25 cellular contexts compared by ENCODE assay signal in the genomic region with DNA sequence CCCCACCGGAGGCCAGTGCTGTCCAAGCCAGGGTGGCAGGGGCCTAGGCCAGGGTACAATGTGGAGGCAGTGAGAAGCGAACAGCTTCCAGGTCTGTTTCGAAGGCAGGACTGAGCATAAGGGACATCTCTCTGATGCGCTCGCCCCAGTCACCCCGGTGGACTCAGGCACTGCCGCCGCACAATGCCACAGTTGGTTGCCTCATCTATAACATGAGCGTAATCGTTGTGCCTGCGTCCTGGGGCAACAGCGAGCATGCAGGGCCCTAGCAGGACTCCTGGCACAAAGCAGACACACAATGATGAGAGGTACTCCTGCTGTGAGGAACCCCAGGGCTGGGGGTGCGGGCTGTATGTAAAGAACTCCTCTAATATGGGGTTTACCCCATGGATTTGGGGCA. TPM values are rescaled to one million over a fixed set of nuclear protein-coding genes. Genes with fewer than 3 reads are reported as not detected.
A peak's percentile ranks its signal among the peaks of the same experiment; 100 is the strongest.
DNase-seq lines count a peak whose midpoint lies in the region; ATAC-seq and TF ChIP-seq lines count a peak whose summit lies in the region.
"Had no signal": no experiment of that assay in that cellular context is flagged by ENCODE, and none has a peak within 500 bp of the region (broad histone marks: within the 10 kb centered on the region; RNA-seq: fewer than 3 reads in every experiment).

No MANE protein-coding gene starts in this region.

- no peak overlapping the region for H3K4me3 ChIP-seq in SK-N-SH (ENCODE audit: low read depth in 2 of 2, low read length in 1 of 2)
- H3K4me3 ChIP-seq in WERI-Rb-1 (ENCODE audit: low read depth, low read length): no peak overlapping the region
- no peak overlapping the region for H3K4me3 ChIP-seq in tibial artery
- H3K4me3 ChIP-seq in transverse colon: no peak overlapping the region
- H3K4me3 ChIP-seq: GM12878, PC-9, SK-N-MC had no signal

- H3K79me2 ChIP-seq in SK-N-SH (ENCODE audit: insufficient read depth): peaks cover 95% of the 10 kb centered on the region

- H3K9me2 ChIP-seq in SK-N-SH: no peaks in the 10 kb centered on the region

- no peak for ATAC-seq in SK-N-SH treated with all-trans-retinoic acid at 6 μM for 48 hours
- ATAC-seq: GM12878 had no signal

- 99% methylated on average over 13 of the region's 13 CpGs for WGBS in SK-N-SH (ENCODE audit: low lambda C conversion rate)
- WGBS in transverse colon (ENCODE audit: low coverage in 1 of 2), 2 donors: 97% methylated on average over 13 of the region's 13 CpGs; no CpG with 5 or more reads in 1 of the 2 donors

- DNase-seq in SK-N-SH: no peak
- DNase-seq in WERI-Rb-1: no peak
- DNase-seq in neural crest cell (ENCODE audit: low read depth, low spot score): no peak
- DNase-seq in tibial artery: peak in 1 of 2 donors; percentile 59
- no peak for DNase-seq in transverse colon
- DNase-seq in dedifferentiated amniotic fluid mesenchymal stem cell (ENCODE audit: extremely low spot score): no peak
- no peak for DNase-seq in ACHN
- DNase-seq: BE2C; CD8-positive, alpha-beta memory T cell; DMS 273 treated with DMSO at 0.1 percent for 48 hours; DMS79; GDM1; H7; KG1; MM.1S; NCI-H2029; NCI-H446; NCI-H524 treated with DMSO at 0.1 percent for 48 hours; PC-9; SHP77 treated with DMSO at 0.1 percent for 48 hours had no signal

- POLR2A ChIA-PET in SK-N-SH (lab: Yijun Ruan, JAX): no interaction called here

- H3K27me3 Mint-ChIP-seq in neural crest cell (ENCODE audit: low read depth): peaks cover 8% of the 10 kb centered on the region

- H3K9me3 ChIP-seq in SK-N-SH (no peaks in the 10 kb centered on the region), WERI-Rb-1 (ENCODE audit: severe bottlenecking) (peaks cover 13% of the 10 kb centered on the region), tibial artery (no peaks in the 10 kb centered on the region), transverse colon (no peaks in the 10 kb centered on the region)
- H3K9me3 ChIP-seq: BE2C had no signal

- TF ChIP-seq CTCF in SK-N-SH (IDR thresholded peaks at IDR 0.05) (no peak), WERI-Rb-1 (IDR thresholded peaks at IDR 0.05; ENCODE audit: low read depth, low read length) (no peak), neural crest cell (conservative IDR thresholded peaks at IDR 0.05) (no peak), tibial artery (IDR thresholded peaks at IDR 0.05) (no peak), transverse colon (IDR thresholded peaks at IDR 0.05) (no peak)

- H3K4me2 ChIP-seq in SK-N-SH: peak overlapping the region; percentile 59; the same call in 1 of the 2 replicates
- H3K4me2 ChIP-seq: PC-9 had no signal

- H3K27me3 ChIP-seq in SK-N-SH (ENCODE audit: insufficient read depth) (no peaks in the 10 kb centered on the region), WERI-Rb-1 (ENCODE audit: insufficient read depth, low read depth, severe bottlenecking) (no peaks in the 10 kb centered on the region), tibial artery (no peaks in the 10 kb centered on the region), transverse colon (no peaks in the 10 kb centered on the region)
- H3K27me3 ChIP-seq: BE2C had no signal

- H3F3A ChIP-seq in SK-N-SH (replicated peaks; ENCODE audit: insufficient read depth): no peaks in the 10 kb centered on the region

- TF ChIP-seq RAD21 in SK-N-SH (IDR thresholded peaks at IDR 0.05; ENCODE audit: low read length): no peak

- no peak overlapping the region for H3K9ac ChIP-seq in SK-N-SH

- H3K4me1 ChIP-seq in SK-N-SH (ENCODE audit: control insufficient read depth in 1 of 2, insufficient read depth in 2 of 2, low read depth in 1 of 2, low read length in 1 of 2) (peaks cover 7 to 30% of the 10 kb centered on the region in 2 experiments; a peak in 3 of 4 replicates), tibial artery (peaks cover 0 to 98% (median 50%) of the 10 kb centered on the region in 4 donors), transverse colon (peaks cover 0 to 4% (median 0%) of the 10 kb centered on the region in 4 donors)
- H3K4me1 ChIP-seq: BE2C had no signal

- H4K20me1 ChIP-seq in SK-N-SH (ENCODE audit: insufficient read depth): peaks cover 20% of the 10 kb centered on the region; the same call in 1 of the 2 replicates

- peaks cover under 1 to 11% of the 10 kb centered on the region in 2 experiments for H3K36me3 ChIP-seq in SK-N-SH (replicated peaks in 1 of 2; ENCODE audit: control insufficient read depth in 1 of 2, insufficient read depth in 2 of 2, low read length in 1 of 2)
- H3K36me3 ChIP-seq in WERI-Rb-1: no peaks in the 10 kb centered on the region
- H3K36me3 ChIP-seq in tibial artery: no peaks in the 10 kb centered on the region
- H3K36me3 ChIP-seq in transverse colon: no peaks in the 10 kb centered on the region
- H3K36me3 ChIP-seq: BE2C had no signal

- peak overlapping the region; percentile 93 for H3K27ac Mint-ChIP-seq in neural crest cell (ENCODE audit: unreplicated experiment)
- H3K27ac Mint-ChIP-seq: CD8-positive, alpha-beta memory T cell had no signal

- CTCF ChIA-PET in SK-N-SH (lab: Yijun Ruan, JAX): interaction anchor here (1.1 to 4.6 kb wide), 2 partner anchors 12 to 14 kb away, joined by 3 to 24 read pairs; no protein-coding TSS in a partner anchor

- peak overlapping the region in 1 of 2 experiments; percentile 74; a peak in 2 of 4 replicates for H3K27ac ChIP-seq in SK-N-SH (ENCODE audit: low read depth in 2 of 2, low read length in 1 of 2)
- peak overlapping the region; percentile 70; the same call in 1 of the 2 replicates for H3K27ac ChIP-seq in WERI-Rb-1
- peak overlapping the region; percentile 77 to 89 for H3K27ac ChIP-seq in tibial artery
- no peak overlapping the region for H3K27ac ChIP-seq in transverse colon
- H3K27ac ChIP-seq: 22Rv1, PC-9, SK-N-MC had no signal

- H3K4me1 Mint-ChIP-seq in neural crest cell: peaks cover 7% of the 10 kb centered on the region
- H3K4me1 Mint-ChIP-seq: CD8-positive, alpha-beta memory T cell had no signal

- intact Hi-C loops in tibial artery (cut with DNase I; ENCODE audit: low total_unique reads) (no loop called here), transverse colon (cut with DNase I; ENCODE audit: low total_unique reads) (no loop called here)

- no peak for TF ChIP-seq POLR2A in transverse colon (IDR thresholded peaks at IDR 0.05)

- no peaks in the 10 kb centered on the region for H3K9me3 Mint-ChIP-seq in neural crest cell
- H3K9me3 Mint-ChIP-seq: CD14-positive monocyte; CD8-positive, alpha-beta memory T cell had no signal

- H3K4me3 Mint-ChIP-seq in neural crest cell: no peak overlapping the region
- H3K4me3 Mint-ChIP-seq: CD14-positive monocyte had no signal

- TF ChIP-seq EP300 in SK-N-SH (IDR thresholded peaks at IDR 0.05; ENCODE audit: borderline replicate concordance in 1 of 2, low read depth in 1 of 2, low read length in 1 of 2) (no peak), transverse colon (IDR thresholded peaks at IDR 0.05; ENCODE audit: low read depth) (no peak)

- no peaks in the 10 kb centered on the region for H3K36me3 Mint-ChIP-seq in neural crest cell (ENCODE audit: low read depth)
- H3K36me3 Mint-ChIP-seq: CD14-positive monocyte; CD8-positive, alpha-beta memory T cell had no signal

- H2AFZ ChIP-seq in SK-N-SH (ENCODE audit: low read depth): no peak overlapping the region
- H2AFZ ChIP-seq: PC-9 had no signal

- in situ Hi-C loops in transverse colon (cut with MboI; ENCODE audit: low pct_ligation_motif_present in 1 of 4, low pct_unique_long_range_greater_than_20kb in 1 of 4, low sequenced_read_pairs in 3 of 4) (no loop called here), ACHN (cut with HindIII; ENCODE audit: low pct_ligation_motif_present, low pct_unique_long_range_greater_than_20kb, low sequenced_read_pairs) (no loop called here)

TF ChIP-seq in SK-N-SH, 30 proteins besides CTCF, POLR2A, EP300 and RAD21:
- TF ChIP-seq RCOR1 (IDR thresholded peaks at IDR 0.05; ENCODE audit: low read length) (no peak), NRF1 (IDR thresholded peaks at IDR 0.05; ENCODE audit: low read depth, low read length) (no peak)

TF ChIP-seq in SK-N-SH treated with all-trans-retinoic acid at 6 μM for 48 hours, 23 proteins besides CTCF, POLR2A, EP300 and RAD21:
- TF ChIP-seq, protein P1, sequence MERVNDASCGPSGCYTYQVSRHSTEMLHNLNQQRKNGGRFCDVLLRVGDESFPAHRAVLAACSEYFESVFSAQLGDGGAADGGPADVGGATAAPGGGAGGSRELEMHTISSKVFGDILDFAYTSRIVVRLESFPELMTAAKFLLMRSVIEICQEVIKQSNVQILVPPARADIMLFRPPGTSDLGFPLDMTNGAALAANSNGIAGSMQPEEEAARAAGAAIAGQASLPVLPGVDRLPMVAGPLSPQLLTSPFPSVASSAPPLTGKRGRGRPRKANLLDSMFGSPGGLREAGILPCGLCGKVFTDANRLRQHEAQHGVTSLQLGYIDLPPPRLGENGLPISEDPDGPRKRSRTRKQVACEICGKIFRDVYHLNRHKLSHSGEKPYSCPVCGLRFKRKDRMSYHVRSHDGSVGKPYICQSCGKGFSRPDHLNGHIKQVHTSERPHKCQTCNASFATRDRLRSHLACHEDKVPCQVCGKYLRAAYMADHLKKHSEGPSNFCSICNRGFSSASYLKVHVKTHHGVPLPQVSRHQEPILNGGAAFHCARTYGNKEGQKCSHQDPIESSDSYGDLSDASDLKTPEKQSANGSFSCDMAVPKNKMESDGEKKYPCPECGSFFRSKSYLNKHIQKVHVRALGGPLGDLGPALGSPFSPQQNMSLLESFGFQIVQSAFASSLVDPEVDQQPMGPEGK (CRISPR knock-in tag; IDR thresholded peaks at IDR 0.05; ENCODE audit: borderline replicate concordance): no peak
- TF ChIP-seq ZFP3 (CRISPR knock-in tag; IDR thresholded peaks at IDR 0.05): no peak
- TF ChIP-seq ISL1 (CRISPR knock-in tag; IDR thresholded peaks at IDR 0.05): no peak
- TF ChIP-seq, protein P2, sequence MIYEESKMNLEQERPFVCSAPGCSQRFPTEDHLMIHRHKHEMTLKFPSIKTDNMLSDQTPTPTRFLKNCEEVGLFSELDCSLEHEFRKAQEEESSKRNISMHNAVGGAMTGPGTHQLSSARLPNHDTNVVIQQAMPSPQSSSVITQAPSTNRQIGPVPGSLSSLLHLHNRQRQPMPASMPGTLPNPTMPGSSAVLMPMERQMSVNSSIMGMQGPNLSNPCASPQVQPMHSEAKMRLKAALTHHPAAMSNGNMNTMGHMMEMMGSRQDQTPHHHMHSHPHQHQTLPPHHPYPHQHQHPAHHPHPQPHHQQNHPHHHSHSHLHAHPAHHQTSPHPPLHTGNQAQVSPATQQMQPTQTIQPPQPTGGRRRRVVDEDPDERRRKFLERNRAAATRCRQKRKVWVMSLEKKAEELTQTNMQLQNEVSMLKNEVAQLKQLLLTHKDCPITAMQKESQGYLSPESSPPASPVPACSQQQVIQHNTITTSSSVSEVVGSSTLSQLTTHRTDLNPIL (CRISPR knock-in tag; IDR thresholded peaks at IDR 0.05; ENCODE audit: low read depth): no peak
- no peak for TF ChIP-seq PPARA (CRISPR knock-in tag; IDR thresholded peaks at IDR 0.05; ENCODE audit: borderline replicate concordance)
- no peak for TF ChIP-seq ZNF8 (CRISPR knock-in tag; IDR thresholded peaks at IDR 0.05)
- no peak for TF ChIP-seq GLIS3 (CRISPR knock-in tag; IDR thresholded peaks at IDR 0.05)
- TF ChIP-seq ZC3H10 (CRISPR knock-in tag; IDR thresholded peaks at IDR 0.05): no peak
TF ChIP-seq in SK-N-SH treated with all-trans-retinoic acid at 6 μM for 48 hours: peak in this region for 0.

RNA-seq across cellular contexts. Expression of a gene that starts 14.1 kb away (rescaled TPM):
- 6.2 and 7.7 TPM in 2 replicates for polyA plus RNA-seq in SK-N-SH (2012; rRNA removed)
- 6.9 and 7.3 TPM in 2 replicates for polyA plus RNA-seq in SK-N-SH (2012; cell fraction: cytosol; rRNA removed)
- 3.6 and 7.6 TPM in 2 replicates for polyA plus RNA-seq in SK-N-SH (2012; cell fraction: nucleus; rRNA removed)
- total RNA-seq in neural crest cell: not detected in 2 replicates
- 1 to 10 TPM; 2.0 to 9.7 (median 8.0) TPM for total RNA-seq in transverse colon
- total RNA-seq: GM12878, H7 had no signal
- polyA plus RNA-seq: CD8-positive, alpha-beta memory T cell; GM12878 had no signal

Comparison
In these comparisons a context has a peak if more than half of its experiments do, and no peak if none do; other contexts are left out.
1. H3K27ac ChIP-seq: peak in WERI-Rb-1 (single experiment) and tibial artery (2 of 2); none in transverse colon (0 of 4).